15 cellular contexts compared by ENCODE assay signal in the genomic region with DNA sequence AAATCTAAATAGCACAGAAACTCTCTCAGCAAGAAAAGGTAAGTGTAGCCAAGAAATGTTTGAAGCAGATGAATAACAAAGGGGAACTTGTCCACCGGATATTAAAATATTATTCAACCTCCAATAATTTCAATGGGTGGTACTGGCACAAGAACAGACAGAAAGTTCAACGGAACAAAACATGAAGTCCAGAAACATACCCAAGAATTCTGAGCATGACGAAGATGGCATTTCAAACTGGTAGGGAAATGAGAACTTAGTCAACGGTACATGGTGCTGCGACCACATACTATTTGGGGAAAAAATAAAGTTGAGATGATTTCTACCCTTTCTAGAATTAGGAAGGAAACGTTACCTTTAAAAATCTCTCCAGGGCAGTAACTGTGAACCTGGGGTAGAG. TPM values are rescaled to one million over a fixed set of nuclear protein-coding genes. Genes with fewer than 3 reads are reported as not detected.
DNase-seq lines count a peak whose midpoint lies in the region; ATAC-seq and TF ChIP-seq lines count a peak whose summit lies in the region.
"Had no signal": no experiment of that assay in that cellular context is flagged by ENCODE, and none has a peak within 500 bp of the region (broad histone marks: within the 10 kb centered on the region; RNA-seq: fewer than 3 reads in every experiment).

No MANE protein-coding gene starts in this region.

- CTCF ChIA-PET in activated naive CD4-positive, alpha-beta T cell treated with anti-CD3 and anti-CD28 coated beads for 36 hours (lab: Charles Lee): interaction anchor here (1.0 to 2.3 kb wide), 5 partner anchors 12 to 238 kb away, joined by 3 to 17 read pairs (median 5); no protein-coding TSS in a partner anchor
- CTCF ChIA-PET in activated CD8-positive, alpha-beta T cell treated with anti-CD3 and anti-CD28 coated beads, Interleukin-2, amount 10 ng/mL, durations not matched to agents 7 days and 5 days (lab: Charles Lee): interaction anchor here (0.8 to 10.6 kb wide), 2 partner anchors 9 to 230 kb away, joined by 3 to 123 read pairs; a partner anchor contains a TSS

- H3K4me3 ChIP-seq in testis: no peak overlapping the region
- H3K4me3 ChIP-seq: vagina had no signal

- TF ChIP-seq POLR2A in testis (IDR thresholded peaks at IDR 0.05): no peak

- POLR2A ChIA-PET in activated CD8-positive, alpha-beta T cell treated with anti-CD3 and anti-CD28 coated beads, Interleukin-2, amount 10 ng/mL, durations not matched to agents 7 days and 5 days (lab: Charles Lee): no interaction called here
- POLR2A ChIA-PET in naive thymus-derived CD8-positive, alpha-beta T cell (lab: Charles Lee): no interaction called here

- no peak overlapping the region for H3K4me3 Mint-ChIP-seq in activated naive CD4-positive, alpha-beta T cell treated with anti-CD3 and anti-CD28 coated beads for 36 hours
- peak overlapping the region; percentile 29 for H3K4me3 Mint-ChIP-seq in activated CD8-positive, alpha-beta T cell treated with anti-CD3 and anti-CD28 coated beads, Interleukin-2, amount 10 ng/mL, durations not matched to agents 7 days and 5 days
- peak overlapping the region; percentile 23 for H3K4me3 Mint-ChIP-seq in glutamatergic neuron (ENCODE audit: unreplicated experiment)
- peak overlapping the region in 3 of 10 donors; percentile 1 to 37 (median 18) for H3K4me3 Mint-ChIP-seq in naive thymus-derived CD8-positive, alpha-beta T cell

- no peaks in the 10 kb centered on the region for H3K27me3 ChIP-seq in testis
- H3K27me3 ChIP-seq: esophagus squamous epithelium, vagina had no signal

- H3K27ac Mint-ChIP-seq in activated naive CD4-positive, alpha-beta T cell treated with anti-CD3 and anti-CD28 coated beads for 36 hours: peak overlapping the region; percentile 19
- H3K27ac Mint-ChIP-seq in activated CD8-positive, alpha-beta T cell treated with anti-CD3 and anti-CD28 coated beads, Interleukin-2, amount 10 ng/mL, durations not matched to agents 7 days and 5 days: peak overlapping the region; percentile 67
- H3K27ac Mint-ChIP-seq in glutamatergic neuron (ENCODE audit: unreplicated experiment): no peak overlapping the region
- H3K27ac Mint-ChIP-seq in naive thymus-derived CD8-positive, alpha-beta T cell: peak overlapping the region in 4 of 10 donors; percentile 0 to 77 (median 56)

- in situ Hi-C loops in GM13977 (cut with MboI; ENCODE audit: low pct_unique_long_range_greater_than_20kb, low sequenced_read_pairs, unreplicated experiment): loop anchor here (10.0 kb wide), 1 partner anchor 52 kb away; no protein-coding TSS in a partner anchor

- H3K27me3 Mint-ChIP-seq in activated naive CD4-positive, alpha-beta T cell treated with anti-CD3 and anti-CD28 coated beads for 36 hours (ENCODE audit: low read depth): no peaks in the 10 kb centered on the region
- no peaks in the 10 kb centered on the region for H3K27me3 Mint-ChIP-seq in activated CD8-positive, alpha-beta T cell treated with anti-CD3 and anti-CD28 coated beads, Interleukin-2, amount 10 ng/mL, durations not matched to agents 7 days and 5 days (ENCODE audit: low read depth)
- H3K27me3 Mint-ChIP-seq in glutamatergic neuron (ENCODE audit: unreplicated experiment): peaks cover 3% of the 10 kb centered on the region
- no peaks in the 10 kb centered on the region for H3K27me3 Mint-ChIP-seq in naive thymus-derived CD8-positive, alpha-beta T cell

- peaks cover 14% of the 10 kb centered on the region for H3K36me3 Mint-ChIP-seq in activated naive CD4-positive, alpha-beta T cell treated with anti-CD3 and anti-CD28 coated beads for 36 hours (ENCODE audit: low read depth)
- peaks cover 74% of the 10 kb centered on the region for H3K36me3 Mint-ChIP-seq in activated CD8-positive, alpha-beta T cell treated with anti-CD3 and anti-CD28 coated beads, Interleukin-2, amount 10 ng/mL, durations not matched to agents 7 days and 5 days (ENCODE audit: low read depth)
- no peaks in the 10 kb centered on the region for H3K36me3 Mint-ChIP-seq in glutamatergic neuron (ENCODE audit: unreplicated experiment)
- peaks cover 0 to 7% (median 0%) of the 10 kb centered on the region in 3 donors for H3K36me3 Mint-ChIP-seq in naive thymus-derived CD8-positive, alpha-beta T cell

- H3K27ac ChIP-seq in testis: peak overlapping the region; percentile 32 to 68
- H3K27ac ChIP-seq: vagina had no signal

- H3K4me1 Mint-ChIP-seq in activated naive CD4-positive, alpha-beta T cell treated with anti-CD3 and anti-CD28 coated beads for 36 hours (ENCODE audit: low read depth): peaks cover 89% of the 10 kb centered on the region
- H3K4me1 Mint-ChIP-seq in activated CD8-positive, alpha-beta T cell treated with anti-CD3 and anti-CD28 coated beads, Interleukin-2, amount 10 ng/mL, durations not matched to agents 7 days and 5 days (ENCODE audit: low read depth): peaks cover 88% of the 10 kb centered on the region
- H3K4me1 Mint-ChIP-seq in glutamatergic neuron (ENCODE audit: low read depth, unreplicated experiment): peaks cover 36% of the 10 kb centered on the region
- peaks cover 40 to 94% (median 85%) of the 10 kb centered on the region in 4 donors for H3K4me1 Mint-ChIP-seq in naive thymus-derived CD8-positive, alpha-beta T cell

- intact Hi-C loops in activated naive CD4-positive, alpha-beta T cell treated with anti-CD3 and anti-CD28 coated beads for 36 hours (cut with micrococcal nuclease): loop anchor here (5.0 kb wide), 1 partner anchor 329 kb away; a partner anchor contains a TSS
- intact Hi-C loops in testis (cut with DNase I; ENCODE audit: low total_unique reads): no loop called here

- ATAC-seq in activated CD8-positive, alpha-beta T cell treated with anti-CD3 and anti-CD28 coated beads, Interleukin-2, amount 10 ng/mL, durations not matched to agents 7 days and 5 days: no peak
- ATAC-seq in naive thymus-derived CD8-positive, alpha-beta T cell: no peak
- no peak for ATAC-seq in HG03196 (IDR thresholded peaks at IDR 0.05; ENCODE audit: unreplicated experiment)
- ATAC-seq: HCT116 had no signal

- peaks cover 68% of the 10 kb centered on the region for H3K4me1 ChIP-seq in testis

- DNase-seq in activated naive CD4-positive, alpha-beta T cell treated with anti-CD3 and anti-CD28 coated beads for 36 hours: no peak
- DNase-seq in activated naive CD4-positive, alpha-beta T cell treated with anti-CD3 and anti-CD28 coated beads, Interleukin-2, amount 50 U/mL, for 16 hours: no peak
- no peak for DNase-seq in activated CD8-positive, alpha-beta T cell treated with anti-CD3 and anti-CD28 coated beads, Interleukin-2, amount 10 ng/mL, durations not matched to agents 7 days and 5 days
- no peak for DNase-seq in glutamatergic neuron
- DNase-seq in testis: no peak
- DNase-seq in naive thymus-derived CD8-positive, alpha-beta T cell: no peak
- no peak for DNase-seq in GM13977 (ENCODE audit: low spot score)
- DNase-seq: DMS79; esophagus squamous epithelium; NCI-H1105 treated with DMSO at 0.1 percent for 48 hours; NCI-H446 treated with DMSO at 0.1 percent for 48 hours; stimulated activated CD4-positive, alpha-beta T cell treated with anti-CD3 and anti-CD28 coated beads, Interleukin-12 subunit alpha, Interleukin-12 subunit beta, amount 100 ng/mL, for 4 hours had no signal

- TF ChIP-seq CTCF in glutamatergic neuron (IDR thresholded peaks at IDR 0.05; ENCODE audit: partially characterized antibody, unreplicated experiment): no peak
- no peak for TF ChIP-seq CTCF in testis (IDR thresholded peaks at IDR 0.05)
- no peak for TF ChIP-seq CTCF in GM13977 (IDR thresholded peaks at IDR 0.05; ENCODE audit: extremely low read depth, insufficient read depth, missing control alignments)

- H3K36me3 ChIP-seq in testis (ENCODE audit: low read depth, missing control alignments): no peaks in the 10 kb centered on the region
- H3K36me3 ChIP-seq: esophagus squamous epithelium, vagina had no signal

- WGBS in testis, 2 donors: 49 to 51% methylated on average over 6 of the region's 6 CpGs

- H3K9me3 Mint-ChIP-seq in activated naive CD4-positive, alpha-beta T cell treated with anti-CD3 and anti-CD28 coated beads for 36 hours: no peaks in the 10 kb centered on the region
- H3K9me3 Mint-ChIP-seq in activated CD8-positive, alpha-beta T cell treated with anti-CD3 and anti-CD28 coated beads, Interleukin-2, amount 10 ng/mL, durations not matched to agents 7 days and 5 days (ENCODE audit: insufficient read depth): no peaks in the 10 kb centered on the region
- peaks cover 3% of the 10 kb centered on the region for H3K9me3 Mint-ChIP-seq in glutamatergic neuron (ENCODE audit: unreplicated experiment)
- H3K9me3 Mint-ChIP-seq in naive thymus-derived CD8-positive, alpha-beta T cell: no peaks in the 10 kb centered on the region

- no peaks in the 10 kb centered on the region for H3K9me3 ChIP-seq in testis
- H3K9me3 ChIP-seq: esophagus squamous epithelium, vagina had no signal

RNA-seq across cellular contexts. Expression of a gene that starts 5.5 kb away (rescaled TPM):
- total RNA-seq in activated naive CD4-positive, alpha-beta T cell treated with anti-CD3 and anti-CD28 coated beads for 36 hours: 10 to 100 TPM; 19.5 to 21.8 TPM
- total RNA-seq in activated CD8-positive, alpha-beta T cell treated with anti-CD3 and anti-CD28 coated beads, Interleukin-2, amount 10 ng/mL, durations not matched to agents 7 days and 5 days: 10 to 100 TPM; 44.6 to 46.4 TPM
- total RNA-seq in glutamatergic neuron (ENCODE audit: unreplicated experiment) (38.2 TPM), testis (10 to 100 TPM; 31.1 to 36.1 TPM)
- polyA plus RNA-seq in testis (ENCODE audit: insufficient read depth, low read depth, low replicate concordance): 20.0 TPM
- 10 to 100 TPM; 12.6 to 12.9 TPM for total RNA-seq in naive thymus-derived CD8-positive, alpha-beta T cell
- polyA plus RNA-seq in naive thymus-derived CD8-positive, alpha-beta T cell: 1 to 10 TPM in 2 of 3 donors, under 1 TPM in 1; 0.96 to 1.7 (median 1.6) TPM

RNA-seq across cellular contexts. Expression of a gene that starts 30.9 kb away (rescaled TPM):
- 10 to 100 TPM; 13.1 to 15.3 TPM for total RNA-seq in activated naive CD4-positive, alpha-beta T cell treated with anti-CD3 and anti-CD28 coated beads for 36 hours
- total RNA-seq in activated CD8-positive, alpha-beta T cell treated with anti-CD3 and anti-CD28 coated beads, Interleukin-2, amount 10 ng/mL, durations not matched to agents 7 days and 5 days: 10 to 100 TPM; 29.8 to 32.2 TPM
- total RNA-seq in glutamatergic neuron (ENCODE audit: unreplicated experiment): 46.9 TPM
- total RNA-seq in testis: 100 to 1,000 TPM; 128 to 134 TPM
- polyA plus RNA-seq in testis (ENCODE audit: insufficient read depth, low read depth, low replicate concordance): 178 TPM
- total RNA-seq in naive thymus-derived CD8-positive, alpha-beta T cell: 10 to 100 TPM; 26.7 to 30.6 TPM
- 10 to 100 TPM; 38.8 to 64.4 (median 39.8) TPM for polyA plus RNA-seq in naive thymus-derived CD8-positive, alpha-beta T cell

RNA-seq across cellular contexts. Expression of a gene that starts 48.7 kb away (rescaled TPM):
- total RNA-seq in activated naive CD4-positive, alpha-beta T cell treated with anti-CD3 and anti-CD28 coated beads for 36 hours: 100 to 1,000 TPM; 205 to 212 TPM
- 100 to 1,000 TPM; 138 to 144 TPM for total RNA-seq in activated CD8-positive, alpha-beta T cell treated with anti-CD3 and anti-CD28 coated beads, Interleukin-2, amount 10 ng/mL, durations not matched to agents 7 days and 5 days
- total RNA-seq in glutamatergic neuron (ENCODE audit: unreplicated experiment): 73.5 TPM
- total RNA-seq in testis: 10 to 100 TPM; 91.0 to 91.1 TPM
- polyA plus RNA-seq in testis (ENCODE audit: insufficient read depth, low read depth, low replicate concordance): 121 TPM
- 100 to 1,000 TPM; 125 to 136 TPM for total RNA-seq in naive thymus-derived CD8-positive, alpha-beta T cell
- polyA plus RNA-seq in naive thymus-derived CD8-positive, alpha-beta T cell: 10 to 100 TPM; 52.5 to 68.1 (median 58.1) TPM
